8 cellular contexts compared by ENCODE assay signal in genomic region chr3:13544293-13544831, GRCh38. TPM values are rescaled to one million over a fixed set of nuclear protein-coding genes. Genes with fewer than 3 reads are reported as not detected.
DNase-seq lines count a peak whose midpoint lies in the region; TF ChIP-seq lines count a peak whose summit lies in the region.

No MANE protein-coding gene starts in this region.

- no peaks in the 10 kb centered on the region for H4K20me1 ChIP-seq in OCI-LY7 (ENCODE audit: insufficient read depth, low read length)

- H3K4me2 ChIP-seq in OCI-LY7 (ENCODE audit: low read length), result no peak overlapping the region

- H3K9me3 ChIP-seq in effector memory CD4-positive, alpha-beta T cell (ENCODE audit: control insufficient read depth, low read length), result no peaks in the 10 kb centered on the region
- H3K9me3 ChIP-seq in OCI-LY7 (ENCODE audit: low read length) (no peaks in the 10 kb centered on the region), thyroid gland (no peaks in the 10 kb centered on the region)

- H3K4me1 ChIP-seq in effector memory CD4-positive, alpha-beta T cell (ENCODE audit: control insufficient read depth, insufficient read depth, low read length, poor library complexity, severe bottlenecking), result no peaks in the 10 kb centered on the region
- H3K4me1 ChIP-seq in OCI-LY7 (ENCODE audit: insufficient read depth, low read length, poor library complexity, severe bottlenecking) (no peaks in the 10 kb centered on the region), thyroid gland (peaks cover 0 to 8% of the 10 kb centered on the region in 2 donors)

- TF ChIP-seq CTCF in OCI-LY7 (conservative IDR thresholded peaks at IDR 0.05; ENCODE audit: low read length) (no peak), thyroid gland (IDR thresholded peaks at IDR 0.05) (no peak)

- H3K36me3 ChIP-seq in effector memory CD4-positive, alpha-beta T cell (ENCODE audit: control insufficient read depth, insufficient read depth, low read length), result no peaks in the 10 kb centered on the region
- H3K36me3 ChIP-seq in OCI-LY7 (ENCODE audit: insufficient read depth, low read length), result no peaks in the 10 kb centered on the region
- no peaks in the 10 kb centered on the region for H3K36me3 ChIP-seq in thyroid gland

- no peaks in the 10 kb centered on the region for H3K9me2 ChIP-seq in OCI-LY7 (ENCODE audit: insufficient read depth, low read length)

- H3K27ac ChIP-seq in effector memory CD4-positive, alpha-beta T cell (ENCODE audit: insufficient read depth, low read length, poor library complexity, severe bottlenecking), result no peak overlapping the region
- H3K27ac ChIP-seq in OCI-LY7 (ENCODE audit: low read depth, low read length, poor library complexity, severe bottlenecking) (no peak overlapping the region), thyroid gland (no peak overlapping the region)

- POLR2A ChIA-PET in OCI-LY7 (lab: Charles Lee), result no interaction called here

- H3K27me3 ChIP-seq in effector memory CD4-positive, alpha-beta T cell (replicated peaks; ENCODE audit: control insufficient read depth, insufficient read depth, low read length, poor library complexity, severe bottlenecking), result no peaks in the 10 kb centered on the region
- H3K27me3 ChIP-seq in thyroid gland, result no peaks in the 10 kb centered on the region

- intact Hi-C loops in OCI-LY7 (cut with micrococcal nuclease; ENCODE audit: unreplicated experiment), result no loop called here
- intact Hi-C loops in thyroid gland (cut with DNase I), result no loop called here

- no peak for TF ChIP-seq POLR2A in thyroid gland (IDR thresholded peaks at IDR 0.05)

- no TSS peak for BruUV-seq in OCI-LY7 (replicated peaks; lab: Mats Ljungman, UMichigan)

- CTCF ChIA-PET in OCI-LY7 (lab: Charles Lee; ENCODE audit: unreplicated experiment), result no interaction called here

- no peaks in the 10 kb centered on the region for H3K79me2 ChIP-seq in OCI-LY7 (ENCODE audit: insufficient read depth, low read depth, low read length)

- H2AFZ ChIP-seq in OCI-LY7 (ENCODE audit: low read length), result no peak overlapping the region

- H3K4me3 ChIP-seq in effector memory CD4-positive, alpha-beta T cell (ENCODE audit: insufficient read depth, low read depth, low read length, poor library complexity, severe bottlenecking), result no peak overlapping the region
- H3K4me3 ChIP-seq in OCI-LY7 (ENCODE audit: low read depth, low read length, poor library complexity, severe bottlenecking) (no peak overlapping the region), thyroid gland (replicated peaks in 1 of 3) (no peak overlapping the region)

- DNase-seq in EH (ENCODE audit: low read depth), result peak; percentile 97
- DNase-seq in activated CD4-positive, alpha-beta T cell treated with anti-CD3 and anti-CD28 coated beads, Interleukin-2, amount 50 U/mL, for 48 hours, result peak; percentile 56 to 69
- DNase-seq in effector memory CD4-positive, alpha-beta T cell, result peak in 2 of 3 donors; percentile 8 to 15
- peak; percentile 69 for DNase-seq in stimulated activated CD4-positive, alpha-beta T cell treated with anti-CD3 and anti-CD28 coated beads, Interleukin-1b, Interleukin-23, amount 100 ng/mL, for 48 hours
- no peak for DNase-seq in inferior parietal cortex (ENCODE audit: extremely low spot score)
- DNase-seq in OCI-LY7 (ENCODE audit: low spot score), result no peak
- DNase-seq in cerebellar cortex (ENCODE audit: low spot score), result no peak
- no peak for DNase-seq in thyroid gland

- 53 to 66% methylated on average over 6 of the region's 6 CpGs for WGBS in thyroid gland, 2 donors

RNA-seq across cellular contexts. Expression of gene FBLN2, which starts 4.6 kb away (rescaled TPM):
- total RNA-seq in OCI-LY7 (2014; rRNA removed; shearing (Covaris generic)), result not detected in 2 replicates
- not detected in 2 replicates for total RNA-seq in OCI-LY7 (2022)
- total RNA-seq in thyroid gland, result 100 to 1,000 TPM in 1 of 4 donors, 10 to 100 TPM in 3; 75.7 to 159 (median 89.8) TPM

Comparison
In these comparisons a context has a peak if more than half of its experiments do, and no peak if none do; other contexts are left out.
1. DNase-seq: peak in EH (single experiment), activated CD4-positive, alpha-beta T cell treated with anti-CD3 and anti-CD28 coated beads, Interleukin-2, amount 50 U/mL, for 48 hours (2 of 2), effector memory CD4-positive, alpha-beta T cell (2 of 3) and stimulated activated CD4-positive, alpha-beta T cell treated with anti-CD3 and anti-CD28 coated beads, Interleukin-1b, Interleukin-23, amount 100 ng/mL, for 48 hours (single experiment); none in inferior parietal cortex (single experiment), OCI-LY7 (single experiment), cerebellar cortex (single experiment) and thyroid gland (0 of 2).
2. RNA of gene FBLN2, which starts 4.6 kb away (total RNA-seq): 75.7 to 159 TPM in thyroid gland; not detected in OCI-LY7; every median in the first group is over 10 times any median in the second.